Comparison of ENCODE assay signal across 9 cellular contexts in genomic region chr17:16997514-16998429, GRCh38. TPM values are rescaled to one million over a fixed set of nuclear protein-coding genes. Genes with fewer than 3 reads are reported as not detected.
DNase-seq lines count a peak whose midpoint lies in the region; ATAC-seq, FAIRE-seq and TF ChIP-seq lines count a peak whose summit lies in the region.
"Had no signal": no experiment of that assay in that cellular context is flagged by ENCODE, and none has a peak within 500 bp of the region (broad histone marks: within the 10 kb centered on the region; RNA-seq: fewer than 3 reads in every experiment).

No MANE protein-coding gene starts in this region.

- TF ChIP-seq CTCF in fibroblast of the aortic adventitia (IDR thresholded peaks at IDR 0.05; ENCODE audit: insufficient read depth, low read length) = peak; percentile 65

- DNase-seq in Daoy (ENCODE audit: low read depth) (peak; percentile 25), GM19239 (ENCODE audit: insufficient read length, low spot score) (peak; percentile 73), NCI-H748 treated with DMSO at 0.1 percent for 48 hours (lab: John Stamatoyannopoulos, UW) (peak; percentile 55), fibroblast of the aortic adventitia (ENCODE audit: low read depth) (peak; percentile 34), globus pallidus (ENCODE audit: low spot score) (no peak)

- no peak overlapping the region for H3K4me3 ChIP-seq in fibroblast of the aortic adventitia (ENCODE audit: low read depth, low read length)
- H3K4me3 ChIP-seq: GM23338 had no signal

- FAIRE-seq in GM19239 (lab: Jason Lieb, UNC) = peak; percentile 89

- ATAC-seq in HG02678 (IDR thresholded peaks at IDR 0.05; ENCODE audit: unreplicated experiment) (no peak), GM18867 (IDR thresholded peaks at IDR 0.05; ENCODE audit: unreplicated experiment) (no peak), GM21515 (IDR thresholded peaks at IDR 0.05; ENCODE audit: unreplicated experiment) (no peak)
- ATAC-seq: GM23338 had no signal

RNA-seq across cellular contexts. Expression of gene TNFRSF13B, which starts 25.9 kb away (rescaled TPM):
- total RNA-seq in Daoy (2014; rRNA removed; shearing (Covaris generic)) = not detected in 2 replicates
- total RNA-seq in fibroblast of the aortic adventitia (ENCODE audit: low replicate concordance) = not detected in 2 replicates
- total RNA-seq: GM23338 had no signal

RNA-seq across cellular contexts. Expression of gene MPRIP, which starts 44.5 kb away (rescaled TPM):
- 135 and 150 TPM in 2 replicates for total RNA-seq in Daoy (2014; rRNA removed; shearing (Covaris generic))
- total RNA-seq in fibroblast of the aortic adventitia (ENCODE audit: low replicate concordance) = 86.5 and 102 TPM in 2 replicates
